Comparison of ENCODE assay signal across 20 cellular contexts in the genomic region with DNA sequence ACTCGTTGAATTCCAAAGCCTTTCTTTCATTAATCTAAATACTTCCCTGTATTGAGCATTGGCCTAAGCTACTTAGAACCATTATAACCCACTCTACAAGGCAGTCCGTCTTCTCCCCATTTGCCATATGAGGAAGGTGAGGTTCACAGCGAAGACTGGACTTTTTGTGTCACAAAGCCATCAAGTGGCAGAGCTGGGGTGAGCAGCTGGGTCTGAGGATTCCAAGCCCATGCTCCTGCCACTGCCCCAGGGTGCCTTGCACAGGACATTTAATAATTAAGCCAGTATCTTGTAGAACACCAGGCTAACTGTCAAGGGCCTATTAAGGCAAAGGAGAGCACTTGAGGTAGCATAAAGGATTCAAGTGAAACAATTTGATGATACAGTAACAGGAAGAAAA.
DNase-seq lines count a peak whose midpoint lies in the region; ATAC-seq, FAIRE-seq and TF ChIP-seq lines count a peak whose summit lies in the region.
"Had no signal": no experiment of that assay in that cellular context is flagged by ENCODE, and none has a peak within 500 bp of the region (broad histone marks: within the 10 kb centered on the region; RNA-seq: fewer than 3 reads in every experiment).

No MANE protein-coding gene starts in this region.

- H3K36me3 ChIP-seq in adrenal gland (replicated peaks in 1 of 2): no peaks in the 10 kb centered on the region
- no peaks in the 10 kb centered on the region for H3K36me3 ChIP-seq in pancreas
- H3K36me3 ChIP-seq: heart left ventricle, neutrophil had no signal

- H3K4me3 ChIP-seq in NB4 (ENCODE audit: low read depth, low read length): no peak overlapping the region
- no peak overlapping the region for H3K4me3 ChIP-seq in adrenal gland
- no peak overlapping the region for H3K4me3 ChIP-seq in pancreas
- no peak overlapping the region for H3K4me3 ChIP-seq in lower leg skin (ENCODE audit: low read depth, poor library complexity, severe bottlenecking)
- H3K4me3 ChIP-seq: heart left ventricle, smooth muscle cell had no signal

- intact Hi-C loops in adrenal gland (cut with DNase I): no loop called here
- intact Hi-C loops in pancreas (cut with DNase I): no loop called here
- intact Hi-C loops in lower leg skin (cut with DNase I; ENCODE audit: low total_unique reads): no loop called here

- peak; percentile 22 to 60 (median 50) for ATAC-seq in pancreas
- ATAC-seq: activated CD8-positive, alpha-beta memory T cell treated with anti-CD3 and anti-CD28 coated beads, Interleukin-2, amount 10 ng/mL, durations not matched to agents 7 days and 5 days; heart left ventricle had no signal

- TF ChIP-seq CTCF in NB4 (IDR thresholded peaks at IDR 0.05; ENCODE audit: low read depth, low read length) (no peak), adrenal gland (IDR thresholded peaks at IDR 0.05) (no peak), pancreas (IDR thresholded peaks at IDR 0.05) (no peak), lower leg skin (IDR thresholded peaks at IDR 0.05) (no peak)

- TF ChIP-seq POLR2A in NB4 (IDR thresholded peaks at IDR 0.05; ENCODE audit: extremely low read depth, insufficient read length) (no peak), adrenal gland (IDR thresholded peaks at IDR 0.05) (no peak), lower leg skin (IDR thresholded peaks at IDR 0.05) (no peak)

- DNase-seq in NCI-H1417 (lab: John Stamatoyannopoulos, UW) (peak; percentile 17 to 73 (median 64)), NCI-H1417 treated with DMSO at 0.1 percent for 48 hours (lab: John Stamatoyannopoulos, UW) (no peak), NB4 (ENCODE audit: low read depth) (peak; percentile 39), adrenal gland (no peak), pancreas (no peak), HT-29 (ENCODE audit: low spot score) (no peak), lower leg skin (ENCODE audit: low spot score in 2 of 2) (no peak)
- DNase-seq in stimulated activated CD4-positive, alpha-beta T cell treated with anti-CD3 and anti-CD28 coated beads, Interleukin-12 subunit alpha, Interleukin-12 subunit beta, amount 100 ng/mL, for 4 hours: no peak
- DNase-seq: activated CD4-positive, alpha-beta T cell treated with anti-CD3 and anti-CD28 coated beads for 1 hour; activated CD8-positive, alpha-beta memory T cell treated with anti-CD3 and anti-CD28 coated beads, Interleukin-2, amount 10 ng/mL, durations not matched to agents 7 days and 5 days; Caco-2; cortex of kidney; heart left ventricle; NCI-H1436; SHP77; stimulated activated CD4-positive, alpha-beta T cell treated with anti-CD3 and anti-CD28 coated beads, Interleukin-4, amount 100 ng/mL, for 24 hours had no signal

- no peak for FAIRE-seq in pancreas (lab: Jason Lieb, UNC)
- FAIRE-seq: bronchial epithelial cell, G401.6 had no signal

- peak overlapping the region in 3 of 5 donors; percentile 71 to 79 (median 72) for H3K27ac ChIP-seq in adrenal gland
- H3K27ac ChIP-seq in pancreas: peak overlapping the region in 2 of 4 donors; percentile 30 to 55
- H3K27ac ChIP-seq: heart left ventricle, neutrophil had no signal

- no peaks in the 10 kb centered on the region for H3K27me3 ChIP-seq in adrenal gland
- H3K27me3 ChIP-seq in pancreas: no peaks in the 10 kb centered on the region
- H3K27me3 ChIP-seq: heart left ventricle, neutrophil had no signal

- H3K4me1 ChIP-seq in adrenal gland (replicated peaks in 1 of 2): peaks cover 10 to 11% of the 10 kb centered on the region in 2 donors
- H3K4me1 ChIP-seq in pancreas: peaks cover 0 to 4% (median 0%) of the 10 kb centered on the region in 3 donors
- H3K4me1 ChIP-seq: Caco-2 had no signal

- H3K9me3 ChIP-seq in adrenal gland (replicated peaks in 1 of 3) (no peaks in the 10 kb centered on the region), pancreas (no peaks in the 10 kb centered on the region)
- H3K9me3 ChIP-seq: Caco-2, neutrophil had no signal

- 72 to 85% (median 82%) methylated on average over 3 of the region's 3 CpGs for WGBS in adrenal gland, 4 donors
- 69 to 78% methylated on average over 3 of the region's 3 CpGs for WGBS in pancreas, 2 donors
- 100% methylated on average over 3 of the region's 3 CpGs for WGBS in lower leg skin, 2 donors

Comparison
In these comparisons a context has a peak if more than half of its experiments do, and no peak if none do; other contexts are left out.
1. DNase-seq: peak in NCI-H1417 (3 of 3) and NB4 (single experiment); none in NCI-H1417 treated with DMSO at 0.1 percent for 48 hours (single experiment), adrenal gland (0 of 7), pancreas (0 of 6), HT-29 (single experiment), lower leg skin (0 of 2) and stimulated activated CD4-positive, alpha-beta T cell treated with anti-CD3 and anti-CD28 coated beads, Interleukin-12 subunit alpha, Interleukin-12 subunit beta, amount 100 ng/mL, for 4 hours (single experiment).